Comparison of ENCODE assay signal across 8 cellular contexts in the genomic region with DNA sequence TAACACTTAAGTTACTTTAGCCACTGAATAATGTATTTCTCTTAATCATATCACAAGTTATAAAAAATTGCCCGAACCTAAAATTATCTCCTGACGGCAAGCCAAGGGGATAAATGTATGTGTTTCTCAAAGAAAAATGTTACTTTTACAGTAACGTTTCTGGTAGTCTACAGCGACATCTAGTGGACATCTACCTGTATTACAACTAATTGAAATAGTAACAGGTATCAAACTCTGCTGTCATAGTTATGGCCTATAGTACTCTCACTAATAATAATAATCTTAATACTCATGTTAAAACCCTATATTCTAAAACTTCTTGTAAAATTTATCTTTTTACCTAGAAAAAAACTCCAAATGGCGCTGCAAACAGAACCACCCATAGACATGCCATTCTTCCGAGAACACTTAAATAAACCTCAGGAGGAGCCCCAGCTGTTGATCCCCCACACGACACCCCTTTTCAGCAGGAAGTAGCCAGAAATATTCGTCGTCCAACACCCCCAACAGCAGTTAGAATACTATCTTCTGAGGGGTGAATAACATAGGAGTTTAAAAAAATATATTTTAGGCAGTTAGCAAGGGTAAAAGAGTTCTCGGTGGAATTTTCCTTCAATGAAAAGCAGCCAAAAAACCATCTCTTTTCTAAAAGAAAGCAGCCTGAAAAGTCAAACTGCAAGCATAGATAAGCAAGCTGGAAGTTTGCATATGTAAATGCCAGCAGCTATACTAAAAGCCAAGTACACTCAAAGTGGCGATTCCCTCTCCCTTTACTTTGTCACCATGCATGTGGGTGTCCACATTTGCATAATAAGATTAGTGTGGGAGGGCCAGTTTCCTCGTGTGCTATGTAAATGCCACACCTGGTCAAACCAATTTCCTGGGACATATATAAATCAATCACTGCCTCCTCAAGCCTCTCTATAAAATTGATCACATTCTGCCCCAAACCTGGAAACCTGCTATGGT. TPM values are rescaled to one million over a fixed set of nuclear protein-coding genes. Genes with fewer than 3 reads are reported as not detected.
DNase-seq lines count a peak whose midpoint lies in the region; ATAC-seq, FAIRE-seq and TF ChIP-seq lines count a peak whose summit lies in the region.

No MANE protein-coding gene starts in this region.

- H3K27me3 ChIP-seq in A673 (replicated peaks; ENCODE audit: insufficient read depth, low read depth, low read length, poor library complexity) (no peaks in the 10 kb centered on the region), upper lobe of left lung (no peaks in the 10 kb centered on the region)

- POLR2A ChIA-PET in A673 (lab: Charles Lee; ENCODE audit: low non-redundant PET) (no interaction called here), OCI-LY7 (lab: Charles Lee) (interaction anchor here (0.6 to 0.8 kb wide), 2 partner anchors 14 to 170 kb away, joined by 3 read pairs; no protein-coding TSS in a partner anchor)

- no peak for TF ChIP-seq POLR2A in upper lobe of left lung (IDR thresholded peaks at IDR 0.05)

- CTCF ChIA-PET in A673 (lab: Charles Lee) (no interaction called here), OCI-LY7 (lab: Charles Lee; ENCODE audit: unreplicated experiment) (no interaction called here)

- WGBS in upper lobe of left lung, 2 donors: 25 to 26% methylated on average over 12 of the region's 12 CpGs

- no TSS peak for BruUV-seq in A673 (replicated peaks; lab: Mats Ljungman, UMichigan)
- BruUV-seq in OCI-LY7 (replicated peaks; lab: Mats Ljungman, UMichigan): no TSS peak

- no peak overlapping the region for H2AFZ ChIP-seq in OCI-LY7 (ENCODE audit: low read length)

- ATAC-seq in upper lobe of left lung (ENCODE audit: low FRiP score in 2 of 2) (no peak), GM21423 (IDR thresholded peaks at IDR 0.05; ENCODE audit: unreplicated experiment) (no peak)

- H3K4me1 ChIP-seq in A673 (ENCODE audit: insufficient read depth, low read length, poor library complexity, severe bottlenecking) (no peaks in the 10 kb centered on the region), OCI-LY7 (ENCODE audit: insufficient read depth, low read length, poor library complexity, severe bottlenecking) (peaks cover 8% of the 10 kb centered on the region), upper lobe of left lung (no peaks in the 10 kb centered on the region)

- no peaks in the 10 kb centered on the region for H4K20me1 ChIP-seq in OCI-LY7 (ENCODE audit: insufficient read depth, low read length)

- peak; percentile 5 for DNase-seq in A673 (ENCODE audit: low spot score)
- DNase-seq in OCI-LY7 (ENCODE audit: low spot score): peak; percentile 61
- peak in 1 of 2 donors; percentile 10 for DNase-seq in frontal cortex (ENCODE audit: low spot score in 2 of 2)
- no peak for DNase-seq in upper lobe of left lung
- DNase-seq in SHP77 (lab: John Stamatoyannopoulos, UW): no peak
- no peak for DNase-seq in activated CD4-positive, alpha-beta T cell treated with anti-CD3 and anti-CD28 coated beads for 48 hours

- no peak overlapping the region for H3K27ac ChIP-seq in A673 (ENCODE audit: low read depth, low read length, poor library complexity, severe bottlenecking)
- no peak overlapping the region for H3K27ac ChIP-seq in OCI-LY7 (ENCODE audit: low read depth, low read length, poor library complexity, severe bottlenecking)
- no peak overlapping the region for H3K27ac ChIP-seq in upper lobe of left lung

- no peaks in the 10 kb centered on the region for H3K9me2 ChIP-seq in OCI-LY7 (ENCODE audit: insufficient read depth, low read length)

- no peak overlapping the region for H3K4me3 ChIP-seq in A673 (ENCODE audit: low read depth, low read length, poor library complexity, severe bottlenecking)
- no peak overlapping the region for H3K4me3 ChIP-seq in OCI-LY7 (ENCODE audit: low read depth, low read length, poor library complexity, severe bottlenecking)
- H3K4me3 ChIP-seq in upper lobe of left lung: no peak overlapping the region

- H3K9me3 ChIP-seq in A673 (ENCODE audit: low read depth, low read length, poor library complexity, severe bottlenecking) (peaks cover 7% of the 10 kb centered on the region), OCI-LY7 (ENCODE audit: low read length) (peaks cover 3% of the 10 kb centered on the region; the same call in 1 of the 2 replicates), upper lobe of left lung (peaks cover 0 to 12% (median 2%) of the 10 kb centered on the region in 4 donors)

- no peak overlapping the region for H3K4me2 ChIP-seq in OCI-LY7 (ENCODE audit: low read length)

- TF ChIP-seq CTCF in A673 (conservative IDR thresholded peaks at IDR 0.05; ENCODE audit: low read depth, low read length): peak; percentile 70
- TF ChIP-seq CTCF in GM12874 (IDR thresholded peaks at IDR 0.05; ENCODE audit: insufficient read depth, low read depth, low read length): 0 out of 2 replicates have a peak, but pooled peaks have one; percentile 29
- TF ChIP-seq CTCF in OCI-LY7 (conservative IDR thresholded peaks at IDR 0.05; ENCODE audit: low read length): peak; percentile 97
- TF ChIP-seq CTCF in upper lobe of left lung (IDR thresholded peaks at IDR 0.05): peak; percentile 48 to 66 (median 54)

- intact Hi-C loops in A673 (cut with micrococcal nuclease; ENCODE audit: unreplicated experiment): no loop called here
- intact Hi-C loops in OCI-LY7 (cut with micrococcal nuclease; ENCODE audit: unreplicated experiment): loop anchor here (5.0 kb wide), 1 partner anchor 573 kb away; no protein-coding TSS in a partner anchor

- peak; percentile 65 for FAIRE-seq in frontal cortex (lab: Jason Lieb, UNC)

- H3K36me3 ChIP-seq in A673 (ENCODE audit: insufficient read depth, low read length, poor library complexity, severe bottlenecking) (no peaks in the 10 kb centered on the region), OCI-LY7 (ENCODE audit: insufficient read depth, low read length) (no peaks in the 10 kb centered on the region), upper lobe of left lung (no peaks in the 10 kb centered on the region)

- no peak for TF ChIP-seq EP300 in upper lobe of left lung (IDR thresholded peaks at IDR 0.05)

- no peaks in the 10 kb centered on the region for H3K79me2 ChIP-seq in OCI-LY7 (ENCODE audit: insufficient read depth, low read depth, low read length)

RNA-seq across cellular contexts. Expression of gene ZNF107, which starts 40.5 kb away (rescaled TPM):
- total RNA-seq in A673 (2021) (8.3 and 9.8 TPM in 2 replicates), OCI-LY7 (2022) (92.2 and 97.0 TPM in 2 replicates), frontal cortex (11.0 TPM), upper lobe of left lung (10 to 100 TPM in 1 of 6 donors, 1 to 10 TPM in 5; 2.7 to 13.6 (median 4.2) TPM)
- total RNA-seq in OCI-LY7 (2014; rRNA removed; shearing (Covaris generic)): 63.3 and 68.9 TPM in 2 replicates

Comparison
In these comparisons a context has a peak if more than half of its experiments do, and no peak if none do; other contexts are left out.
1. DNase-seq: peak in A673 (single experiment) and OCI-LY7 (single experiment); none in upper lobe of left lung (0 of 2), SHP77 (0 of 2) and activated CD4-positive, alpha-beta T cell treated with anti-CD3 and anti-CD28 coated beads for 48 hours (single experiment).
2. CTCF ChIP-seq: peak in every context shown above with its lines; median percentile 97 in OCI-LY7; 70 in A673; 54 in upper lobe of left lung; 29 in GM12874.